ENCODE assay signal across 2 cellular contexts in the genomic region with DNA sequence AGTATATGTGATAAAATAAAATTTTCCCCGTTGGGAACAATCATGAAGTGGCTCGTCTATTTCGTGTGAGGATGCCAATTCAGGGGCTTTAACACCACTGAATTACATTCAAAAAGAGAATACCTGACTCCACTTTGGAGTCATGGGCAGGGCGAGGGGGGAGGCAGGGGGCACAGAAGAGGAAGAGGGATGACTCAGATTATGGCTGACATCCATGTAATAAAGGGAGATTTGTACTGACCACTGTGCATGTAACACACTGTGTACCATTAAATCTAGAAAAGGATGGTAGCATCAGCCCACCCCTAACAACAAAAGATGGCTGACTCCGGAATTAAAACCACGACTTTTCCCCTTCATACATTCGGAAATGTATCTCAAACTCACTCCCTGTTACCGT.
TF ChIP-seq lines count a peak whose summit lies in the region.

No MANE protein-coding gene starts in this region.

TF ChIP-seq in A549, 52 proteins besides CTCF, POLR2A, EP300 and RAD21 (continued from another document):
- TF ChIP-seq BHLHE40 (IDR thresholded peaks at IDR 0.05; ENCODE audit: low read depth, low read length): no peak
- no peak for TF ChIP-seq RARB (CRISPR knock-in tag; IDR thresholded peaks at IDR 0.05)
- no peak for TF ChIP-seq MAZ (IDR thresholded peaks at IDR 0.05; ENCODE audit: borderline replicate concordance, low read depth, low read length)
- TF ChIP-seq, protein P1, sequence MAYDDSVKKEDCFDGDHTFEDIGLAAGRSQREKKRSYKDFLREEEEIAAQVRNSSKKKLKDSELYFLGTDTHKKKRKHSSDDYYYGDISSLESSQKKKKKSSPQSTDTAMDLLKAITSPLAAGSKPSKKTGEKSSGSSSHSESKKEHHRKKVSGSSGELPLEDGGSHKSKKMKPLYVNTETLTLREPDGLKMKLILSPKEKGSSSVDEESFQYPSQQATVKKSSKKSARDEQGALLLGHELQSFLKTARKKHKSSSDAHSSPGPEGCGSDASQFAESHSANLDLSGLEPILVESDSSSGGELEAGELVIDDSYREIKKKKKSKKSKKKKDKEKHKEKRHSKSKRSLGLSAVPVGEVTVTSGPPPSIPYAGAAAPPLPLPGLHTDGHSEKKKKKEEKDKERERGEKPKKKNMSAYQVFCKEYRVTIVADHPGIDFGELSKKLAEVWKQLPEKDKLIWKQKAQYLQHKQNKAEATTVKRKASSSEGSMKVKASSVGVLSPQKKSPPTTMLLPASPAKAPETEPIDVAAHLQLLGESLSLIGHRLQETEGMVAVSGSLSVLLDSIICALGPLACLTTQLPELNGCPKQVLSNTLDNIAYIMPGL (CRISPR knock-in tag; IDR thresholded peaks at IDR 0.05; ENCODE audit: borderline replicate concordance): no peak
- TF ChIP-seq, protein P2, sequence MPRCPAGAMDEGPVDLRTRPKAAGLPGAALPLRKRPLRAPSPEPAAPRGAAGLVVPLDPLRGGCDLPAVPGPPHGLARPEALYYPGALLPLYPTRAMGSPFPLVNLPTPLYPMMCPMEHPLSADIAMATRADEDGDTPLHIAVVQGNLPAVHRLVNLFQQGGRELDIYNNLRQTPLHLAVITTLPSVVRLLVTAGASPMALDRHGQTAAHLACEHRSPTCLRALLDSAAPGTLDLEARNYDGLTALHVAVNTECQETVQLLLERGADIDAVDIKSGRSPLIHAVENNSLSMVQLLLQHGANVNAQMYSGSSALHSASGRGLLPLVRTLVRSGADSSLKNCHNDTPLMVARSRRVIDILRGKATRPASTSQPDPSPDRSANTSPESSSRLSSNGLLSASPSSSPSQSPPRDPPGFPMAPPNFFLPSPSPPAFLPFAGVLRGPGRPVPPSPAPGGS (IDR thresholded peaks at IDR 0.05): no peak

TF ChIP-seq in GM23338, 12 proteins besides CTCF, POLR2A, EP300 and RAD21:
- TF ChIP-seq, protein P3, sequence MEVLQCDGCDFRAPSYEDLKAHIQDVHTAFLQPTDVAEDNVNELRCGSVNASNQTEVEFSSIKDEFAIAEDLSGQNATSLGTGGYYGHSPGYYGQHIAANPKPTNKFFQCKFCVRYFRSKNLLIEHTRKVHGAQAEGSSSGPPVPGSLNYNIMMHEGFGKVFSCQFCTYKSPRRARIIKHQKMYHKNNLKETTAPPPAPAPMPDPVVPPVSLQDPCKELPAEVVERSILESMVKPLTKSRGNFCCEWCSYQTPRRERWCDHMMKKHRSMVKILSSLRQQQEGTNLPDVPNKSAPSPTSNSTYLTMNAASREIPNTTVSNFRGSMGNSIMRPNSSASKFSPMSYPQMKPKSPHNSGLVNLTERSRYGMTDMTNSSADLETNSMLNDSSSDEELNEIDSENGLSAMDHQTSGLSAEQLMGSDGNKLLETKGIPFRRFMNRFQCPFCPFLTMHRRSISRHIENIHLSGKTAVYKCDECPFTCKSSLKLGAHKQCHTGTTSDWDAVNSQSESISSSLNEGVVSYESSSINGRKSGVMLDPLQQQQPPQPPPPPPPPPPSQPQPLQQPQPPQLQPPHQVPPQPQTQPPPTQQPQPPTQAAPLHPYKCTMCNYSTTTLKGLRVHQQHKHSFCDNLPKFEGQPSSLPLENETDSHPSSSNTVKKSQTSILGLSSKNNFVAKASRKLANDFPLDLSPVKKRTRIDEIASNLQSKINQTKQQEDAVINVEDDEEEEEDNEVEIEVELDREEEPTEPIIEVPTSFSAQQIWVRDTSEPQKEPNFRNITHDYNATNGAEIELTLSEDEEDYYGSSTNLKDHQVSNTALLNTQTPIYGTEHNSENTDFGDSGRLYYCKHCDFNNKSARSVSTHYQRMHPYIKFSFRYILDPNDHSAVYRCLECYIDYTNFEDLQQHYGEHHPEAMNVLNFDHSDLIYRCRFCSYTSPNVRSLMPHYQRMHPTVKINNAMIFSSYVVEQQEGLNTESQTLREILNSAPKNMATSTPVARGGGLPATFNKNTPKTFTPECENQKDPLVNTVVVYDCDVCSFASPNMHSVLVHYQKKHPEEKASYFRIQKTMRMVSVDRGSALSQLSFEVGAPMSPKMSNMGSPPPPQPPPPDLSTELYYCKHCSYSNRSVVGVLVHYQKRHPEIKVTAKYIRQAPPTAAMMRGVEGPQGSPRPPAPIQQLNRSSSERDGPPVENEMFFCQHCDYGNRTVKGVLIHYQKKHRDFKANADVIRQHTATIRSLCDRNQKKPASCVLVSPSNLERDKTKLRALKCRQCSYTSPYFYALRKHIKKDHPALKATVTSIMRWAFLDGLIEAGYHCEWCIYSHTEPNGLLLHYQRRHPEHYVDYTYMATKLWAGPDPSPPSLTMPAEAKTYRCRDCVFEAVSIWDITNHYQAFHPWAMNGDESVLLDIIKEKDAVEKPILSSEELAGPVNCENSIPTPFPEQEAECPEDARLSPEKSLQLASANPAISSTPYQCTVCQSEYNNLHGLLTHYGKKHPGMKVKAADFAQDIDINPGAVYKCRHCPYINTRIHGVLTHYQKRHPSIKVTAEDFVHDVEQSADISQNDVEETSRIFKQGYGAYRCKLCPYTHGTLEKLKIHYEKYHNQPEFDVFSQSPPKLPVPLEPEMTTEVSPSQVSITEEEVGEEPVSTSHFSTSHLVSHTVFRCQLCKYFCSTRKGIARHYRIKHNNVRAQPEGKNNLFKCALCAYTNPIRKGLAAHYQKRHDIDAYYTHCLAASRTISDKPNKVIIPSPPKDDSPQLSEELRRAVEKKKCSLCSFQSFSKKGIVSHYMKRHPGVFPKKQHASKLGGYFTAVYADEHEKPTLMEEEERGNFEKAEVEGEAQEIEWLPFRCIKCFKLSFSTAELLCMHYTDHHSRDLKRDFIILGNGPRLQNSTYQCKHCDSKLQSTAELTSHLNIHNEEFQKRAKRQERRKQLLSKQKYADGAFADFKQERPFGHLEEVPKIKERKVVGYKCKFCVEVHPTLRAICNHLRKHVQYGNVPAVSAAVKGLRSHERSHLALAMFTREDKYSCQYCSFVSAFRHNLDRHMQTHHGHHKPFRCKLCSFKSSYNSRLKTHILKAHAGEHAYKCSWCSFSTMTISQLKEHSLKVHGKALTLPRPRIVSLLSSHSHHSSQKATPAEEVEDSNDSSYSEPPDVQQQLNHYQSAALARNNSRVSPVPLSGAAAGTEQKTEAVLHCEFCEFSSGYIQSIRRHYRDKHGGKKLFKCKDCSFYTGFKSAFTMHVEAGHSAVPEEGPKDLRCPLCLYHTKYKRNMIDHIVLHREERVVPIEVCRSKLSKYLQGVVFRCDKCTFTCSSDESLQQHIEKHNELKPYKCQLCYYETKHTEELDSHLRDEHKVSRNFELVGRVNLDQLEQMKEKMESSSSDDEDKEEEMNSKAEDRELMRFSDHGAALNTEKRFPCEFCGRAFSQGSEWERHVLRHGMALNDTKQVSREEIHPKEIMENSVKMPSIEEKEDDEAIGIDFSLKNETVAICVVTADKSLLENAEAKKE (CRISPR knock-in tag; IDR thresholded peaks at IDR 0.05): no peak
- TF ChIP-seq ZNF331 (CRISPR knock-in tag; IDR thresholded peaks at IDR 0.05; ENCODE audit: low read depth) (no peak), CREB1 (CRISPR knock-in tag; IDR thresholded peaks at IDR 0.05; ENCODE audit: low read depth) (no peak), STAT1 (IDR thresholded peaks at IDR 0.05; ENCODE audit: unreplicated experiment) (no peak), ZNF114 (CRISPR knock-in tag; IDR thresholded peaks at IDR 0.05) (no peak), NANOG (IDR thresholded peaks at IDR 0.05; ENCODE audit: borderline replicate concordance) (no peak), EZH2 (IDR thresholded peaks at IDR 0.05; ENCODE audit: low read depth, unreplicated experiment) (no peak), EZH2phosphoT487 (IDR thresholded peaks at IDR 0.05; ENCODE audit: unreplicated experiment) (no peak), JUNB (IDR thresholded peaks at IDR 0.05; ENCODE audit: unreplicated experiment) (no peak), POLR2AphosphoS5 (IDR thresholded peaks at IDR 0.05; ENCODE audit: low read depth) (no peak)
- TF ChIP-seq, protein P4, sequence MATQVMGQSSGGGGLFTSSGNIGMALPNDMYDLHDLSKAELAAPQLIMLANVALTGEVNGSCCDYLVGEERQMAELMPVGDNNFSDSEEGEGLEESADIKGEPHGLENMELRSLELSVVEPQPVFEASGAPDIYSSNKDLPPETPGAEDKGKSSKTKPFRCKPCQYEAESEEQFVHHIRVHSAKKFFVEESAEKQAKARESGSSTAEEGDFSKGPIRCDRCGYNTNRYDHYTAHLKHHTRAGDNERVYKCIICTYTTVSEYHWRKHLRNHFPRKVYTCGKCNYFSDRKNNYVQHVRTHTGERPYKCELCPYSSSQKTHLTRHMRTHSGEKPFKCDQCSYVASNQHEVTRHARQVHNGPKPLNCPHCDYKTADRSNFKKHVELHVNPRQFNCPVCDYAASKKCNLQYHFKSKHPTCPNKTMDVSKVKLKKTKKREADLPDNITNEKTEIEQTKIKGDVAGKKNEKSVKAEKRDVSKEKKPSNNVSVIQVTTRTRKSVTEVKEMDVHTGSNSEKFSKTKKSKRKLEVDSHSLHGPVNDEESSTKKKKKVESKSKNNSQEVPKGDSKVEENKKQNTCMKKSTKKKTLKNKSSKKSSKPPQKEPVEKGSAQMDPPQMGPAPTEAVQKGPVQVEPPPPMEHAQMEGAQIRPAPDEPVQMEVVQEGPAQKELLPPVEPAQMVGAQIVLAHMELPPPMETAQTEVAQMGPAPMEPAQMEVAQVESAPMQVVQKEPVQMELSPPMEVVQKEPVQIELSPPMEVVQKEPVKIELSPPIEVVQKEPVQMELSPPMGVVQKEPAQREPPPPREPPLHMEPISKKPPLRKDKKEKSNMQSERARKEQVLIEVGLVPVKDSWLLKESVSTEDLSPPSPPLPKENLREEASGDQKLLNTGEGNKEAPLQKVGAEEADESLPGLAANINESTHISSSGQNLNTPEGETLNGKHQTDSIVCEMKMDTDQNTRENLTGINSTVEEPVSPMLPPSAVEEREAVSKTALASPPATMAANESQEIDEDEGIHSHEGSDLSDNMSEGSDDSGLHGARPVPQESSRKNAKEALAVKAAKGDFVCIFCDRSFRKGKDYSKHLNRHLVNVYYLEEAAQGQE (IDR thresholded peaks at IDR 0.05; ENCODE audit: unreplicated experiment): no peak
- TF ChIP-seq, protein P5, sequence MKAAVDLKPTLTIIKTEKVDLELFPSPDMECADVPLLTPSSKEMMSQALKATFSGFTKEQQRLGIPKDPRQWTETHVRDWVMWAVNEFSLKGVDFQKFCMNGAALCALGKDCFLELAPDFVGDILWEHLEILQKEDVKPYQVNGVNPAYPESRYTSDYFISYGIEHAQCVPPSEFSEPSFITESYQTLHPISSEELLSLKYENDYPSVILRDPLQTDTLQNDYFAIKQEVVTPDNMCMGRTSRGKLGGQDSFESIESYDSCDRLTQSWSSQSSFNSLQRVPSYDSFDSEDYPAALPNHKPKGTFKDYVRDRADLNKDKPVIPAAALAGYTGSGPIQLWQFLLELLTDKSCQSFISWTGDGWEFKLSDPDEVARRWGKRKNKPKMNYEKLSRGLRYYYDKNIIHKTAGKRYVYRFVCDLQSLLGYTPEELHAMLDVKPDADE (IDR thresholded peaks at IDR 0.05): no peak
TF ChIP-seq in GM23338: peak in this region for 0.
